In the genomic region with DNA sequence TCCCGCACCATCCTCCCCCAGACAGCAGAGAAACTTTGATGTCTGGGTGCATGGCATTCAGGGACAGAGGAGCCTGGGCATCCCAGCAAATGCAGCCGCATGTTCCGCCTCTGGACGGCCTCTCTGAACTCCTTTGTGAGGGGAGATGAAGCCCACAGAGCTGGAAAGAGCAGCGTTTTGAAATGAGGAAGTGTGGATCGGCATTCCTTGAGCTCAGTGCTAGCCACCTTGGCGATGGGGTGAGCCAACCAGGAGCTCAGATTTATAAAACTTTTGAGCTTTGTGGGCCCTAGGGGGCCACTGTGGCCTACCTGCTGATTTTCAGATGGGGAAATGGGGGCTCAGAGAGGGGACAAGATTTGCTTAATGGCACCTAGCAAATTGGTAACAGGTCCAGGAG, we compare ENCODE assay signal across 21 cellular contexts.
DNase-seq lines count a peak whose midpoint lies in the region; ATAC-seq, FAIRE-seq and TF ChIP-seq lines count a peak whose summit lies in the region.
"Had no signal": no experiment of that assay in that cellular context is flagged by ENCODE, and none has a peak within 500 bp of the region (broad histone marks: within the 10 kb centered on the region; RNA-seq: fewer than 3 reads in every experiment).

No MANE protein-coding gene starts in this region.

- TF ChIP-seq CTCF in RWPE1 (conservative IDR thresholded peaks at IDR 0.05; ENCODE audit: low read depth) (no peak), kidney (IDR thresholded peaks at IDR 0.05; ENCODE audit: borderline replicate concordance, extremely low read depth, insufficient read depth) (no peak)

- H3K9ac ChIP-seq in kidney (ENCODE audit: low read length in 2 of 2), result no peak overlapping the region

- peak overlapping the region; percentile 81 for H3K27ac Mint-ChIP-seq in stimulated activated naive B cell treated with anti-CD40 and anti-IgM and Interleukin-4, amounts not matched to agents 10 μg/mL and 1 μg/mL and 100 μg/mL, for 72 hours
- H3K27ac Mint-ChIP-seq: CD8-positive, alpha-beta T cell had no signal

- H3K27me3 Mint-ChIP-seq in stimulated activated naive B cell treated with anti-CD40 and anti-IgM and Interleukin-4, amounts not matched to agents 10 μg/mL and 1 μg/mL and 100 μg/mL, for 72 hours, result no peaks in the 10 kb centered on the region
- H3K27me3 Mint-ChIP-seq: IgD-negative memory B cell had no signal

- H3K36me3 Mint-ChIP-seq in stimulated activated naive B cell treated with anti-CD40 and anti-IgM and Interleukin-4, amounts not matched to agents 10 μg/mL and 1 μg/mL and 100 μg/mL, for 72 hours, result peaks cover 45 to 46% of the 10 kb centered on the region in 2 donors

- intact Hi-C loops in kidney (cut with DNase I), result no loop called here

- DNase-seq in CD1c-positive myeloid dendritic cell (ENCODE audit: extremely low spot score), result peak; percentile 15
- no peak for DNase-seq in RWPE1 (ENCODE audit: low spot score)
- DNase-seq in kidney, result peak; percentile 27
- no peak for DNase-seq in stimulated activated naive B cell treated with anti-CD40 and anti-IgM and Interleukin-4, amounts not matched to agents 10 μg/mL and 1 μg/mL and 100 μg/mL, for 72 hours
- DNase-seq in AML-193 (lab: John Stamatoyannopoulos, UW), result no peak
- DNase-seq in amygdala (lab: John Stamatoyannopoulos, UW), result no peak
- DNase-seq: BE2C; C1 segment of cervical spinal cord; CD8-positive, alpha-beta T cell; DMS 273 treated with DMSO at 0.1 percent for 48 hours; DMS53; DND-41; EL; GOT3; H9; KG1 had no signal

- CTCF ChIA-PET in RWPE1 (lab: Yijun Ruan, JAX), result no interaction called here

- no peaks in the 10 kb centered on the region for H3K4me1 ChIP-seq in kidney (ENCODE audit: control insufficient read depth in 1 of 2, insufficient read depth in 1 of 2, low read depth in 1 of 2, low read length in 2 of 2)
- H3K4me1 ChIP-seq: BE2C had no signal

- H3K9me3 Mint-ChIP-seq in stimulated activated naive B cell treated with anti-CD40 and anti-IgM and Interleukin-4, amounts not matched to agents 10 μg/mL and 1 μg/mL and 100 μg/mL, for 72 hours, result no peaks in the 10 kb centered on the region
- H3K9me3 Mint-ChIP-seq: CD8-positive, alpha-beta T cell; H9; IgD-negative memory B cell had no signal

- 0 out of 2 replicates have a peak overlapping the region, but pooled peaks have one; percentile 4 for H3K27ac ChIP-seq in RWPE1
- no peak overlapping the region for H3K27ac ChIP-seq in kidney (ENCODE audit: low read depth in 2 of 2, low read length in 2 of 2)

- FAIRE-seq in kidney (lab: Jason Lieb, UNC), result no peak
- FAIRE-seq: GM12892, GM18507, HepG2 had no signal

- H3K36me3 ChIP-seq in kidney (ENCODE audit: control insufficient read depth in 1 of 2, insufficient read depth in 2 of 2, low read length in 2 of 2), result no peaks in the 10 kb centered on the region
- H3K36me3 ChIP-seq: BE2C had no signal

- no peak overlapping the region for H3K4me3 Mint-ChIP-seq in stimulated activated naive B cell treated with anti-CD40 and anti-IgM and Interleukin-4, amounts not matched to agents 10 μg/mL and 1 μg/mL and 100 μg/mL, for 72 hours
- H3K4me3 Mint-ChIP-seq: CD8-positive, alpha-beta T cell; H9; IgD-negative memory B cell had no signal

- H3K9me3 ChIP-seq in kidney (ENCODE audit: control insufficient read depth in 1 of 2, low read length in 2 of 2), result no peaks in the 10 kb centered on the region
- H3K9me3 ChIP-seq: BE2C had no signal

- POLR2A ChIA-PET in RWPE1 (lab: Yijun Ruan, JAX; ENCODE audit: low non-redundant PET), result no interaction called here

- no peaks in the 10 kb centered on the region for H3K4me1 Mint-ChIP-seq in stimulated activated naive B cell treated with anti-CD40 and anti-IgM and Interleukin-4, amounts not matched to agents 10 μg/mL and 1 μg/mL and 100 μg/mL, for 72 hours
- H3K4me1 Mint-ChIP-seq: IgD-negative memory B cell had no signal

- ATAC-seq in stimulated activated naive B cell treated with anti-CD40 and anti-IgM and Interleukin-4, amounts not matched to agents 10 μg/mL and 1 μg/mL and 100 μg/mL, for 72 hours (replicated peaks), result no peak
- no peak for ATAC-seq in GM18517 (IDR thresholded peaks at IDR 0.05; ENCODE audit: unreplicated experiment)
- ATAC-seq: CD8-positive, alpha-beta T cell; HepG2 had no signal

- H3K4me3 ChIP-seq in kidney (ENCODE audit: low read length in 2 of 2), result no peak overlapping the region

Comparison
In these comparisons a context has a peak if more than half of its experiments do, and no peak if none do; other contexts are left out.
1. DNase-seq: peak in CD1c-positive myeloid dendritic cell (single experiment) and kidney (single experiment); none in RWPE1 (single experiment), stimulated activated naive B cell treated with anti-CD40 and anti-IgM and Interleukin-4, amounts not matched to agents 10 μg/mL and 1 μg/mL and 100 μg/mL, for 72 hours (single experiment), AML-193 (0 of 2) and amygdala (0 of 56).